15 cellular contexts compared by ENCODE assay signal in genomic region chr1:89622895-89623294, GRCh38. TPM values are rescaled to one million over a fixed set of nuclear protein-coding genes. Genes with fewer than 3 reads are reported as not detected.
DNase-seq lines count a peak whose midpoint lies in the region; ATAC-seq and TF ChIP-seq lines count a peak whose summit lies in the region.
"Had no signal": no experiment of that assay in that cellular context is flagged by ENCODE, and none has a peak within 500 bp of the region (broad histone marks: within the 10 kb centered on the region; RNA-seq: fewer than 3 reads in every experiment).

No MANE protein-coding gene starts in this region.

- ATAC-seq in heart left ventricle (no peak), GM21576 (IDR thresholded peaks at IDR 0.05; ENCODE audit: unreplicated experiment) (no peak), GM21786 (IDR thresholded peaks at IDR 0.05; ENCODE audit: unreplicated experiment) (no peak)

- TF ChIP-seq CTCF in cardiac muscle cell (IDR thresholded peaks at IDR 0.05; ENCODE audit: low read depth, low read length): peak; percentile 37
- TF ChIP-seq CTCF in heart left ventricle (IDR thresholded peaks at IDR 0.05): peak in 3 of 12 donors; percentile 8 to 30 (median 16)
- peak; percentile 23 for TF ChIP-seq CTCF in epithelial cell of proximal tubule (conservative IDR thresholded peaks at IDR 0.05; ENCODE audit: low read depth, low read length)

- DNase-seq in cardiac muscle cell (ENCODE audit: low read depth in 1 of 2, low spot score in 1 of 2): peak in 1 of 2 donors; percentile 69
- no peak for DNase-seq in heart left ventricle
- peak; percentile 26 for DNase-seq in SK-MEL-5 (ENCODE audit: low read depth, low spot score)
- DNase-seq in epithelial cell of proximal tubule (ENCODE audit: low read depth): no peak
- no peak for DNase-seq in MG63
- DNase-seq in COLO829 (ENCODE audit: low spot score): no peak
- DNase-seq: activated naive CD4-positive, alpha-beta T cell treated with Interleukin-2 at 50 U/mL for 16 hours; effector CD8-positive, alpha-beta T cell; naive B cell; NCI-H524; sigmoid colon; SW 1271; tibial artery had no signal

- 52 to 65% (median 59%) methylated on average over 3 of the region's 3 CpGs for WGBS in heart left ventricle, 4 donors

- no peaks in the 10 kb centered on the region for H3K9me3 ChIP-seq in cardiac muscle cell (ENCODE audit: low read depth)
- H3K9me3 ChIP-seq in heart left ventricle: peaks cover 0 to 2% (median 0%) of the 10 kb centered on the region in 12 donors
- H3K9me3 ChIP-seq in MG63: no peaks in the 10 kb centered on the region
- H3K9me3 ChIP-seq: sigmoid colon, tibial artery had no signal

- in situ Hi-C loops in SK-MEL-5 (cut with HindIII; ENCODE audit: low pct_unique_long_range_greater_than_20kb, low sequenced_read_pairs): no loop called here

- H3K4me1 ChIP-seq in cardiac muscle cell (ENCODE audit: low read depth): no peaks in the 10 kb centered on the region
- H3K4me1 ChIP-seq in heart left ventricle: peaks cover 0 to 17% (median 3%) of the 10 kb centered on the region in 12 donors
- H3K4me1 ChIP-seq: sigmoid colon, tibial artery had no signal

- H3K36me3 ChIP-seq in cardiac muscle cell: no peaks in the 10 kb centered on the region
- no peaks in the 10 kb centered on the region for H3K36me3 ChIP-seq in heart left ventricle
- H3K36me3 ChIP-seq in MG63: no peaks in the 10 kb centered on the region
- H3K36me3 ChIP-seq: sigmoid colon, tibial artery had no signal

- TF ChIP-seq POLR2A in heart left ventricle (IDR thresholded peaks at IDR 0.05): no peak

- intact Hi-C loops in heart left ventricle (cut with DNase I): no loop called here

- H3K27ac ChIP-seq in cardiac muscle cell (no peak overlapping the region), heart left ventricle (no peak overlapping the region)
- H3K27ac ChIP-seq: sigmoid colon, tibial artery had no signal

- H3K4me3 ChIP-seq in cardiac muscle cell (no peak overlapping the region), heart left ventricle (no peak overlapping the region), epithelial cell of proximal tubule (ENCODE audit: low read depth, low read length) (no peak overlapping the region), MG63 (no peak overlapping the region)
- H3K4me3 ChIP-seq: sigmoid colon, tibial artery had no signal

- H3K27me3 ChIP-seq in cardiac muscle cell: no peaks in the 10 kb centered on the region
- H3K27me3 ChIP-seq in heart left ventricle: no peaks in the 10 kb centered on the region
- no peaks in the 10 kb centered on the region; the same call in 1 of the 2 replicates for H3K27me3 ChIP-seq in MG63
- H3K27me3 ChIP-seq: sigmoid colon, tibial artery had no signal

RNA-seq across cellular contexts. Expression of gene LRRC8C, which starts 10.0 kb away (rescaled TPM):
- total RNA-seq in cardiac muscle cell (3.4 and 4.3 TPM in 2 replicates), heart left ventricle (10 to 100 TPM in 3 of 9 donors, 1 to 10 TPM in 6; 5.6 to 16.3 (median 9.7) TPM), epithelial cell of proximal tubule (8.5 and 9.8 TPM in 2 replicates)
- polyA plus RNA-seq in cardiac muscle cell (2.3 and 6.5 TPM in 2 replicates), heart left ventricle (1 to 10 TPM; 3.2 to 4.6 TPM)
- 2.7 and 3.2 TPM in 2 replicates for total RNA-seq in SK-MEL-5 (2014; rRNA removed; shearing (Covaris generic))
- polyA plus RNA-seq in SK-MEL-5 (2015; cell fraction: cytosol; rRNA removed): 2.7 and 3.6 TPM in 2 replicates
- 1.1 and 1.2 TPM in 2 replicates for polyA plus RNA-seq in SK-MEL-5 (2015; cell fraction: nucleus; rRNA removed)
- 0.05 and 0.43 TPM in 2 replicates for total RNA-seq in MG63 (2014; rRNA removed; shearing (Covaris generic); ENCODE audit: low replicate concordance)
